In genomic region chr1:65495137-65495536, GRCh38 we compare ENCODE assay signal across 1 cellular context.
TF ChIP-seq lines count a peak whose summit lies in the region.

No MANE protein-coding gene starts in this region.

TF ChIP-seq in SK-N-SH treated with all-trans-retinoic acid at 6 μM for 48 hours, 23 proteins besides CTCF, POLR2A, EP300 and RAD21 (continued from another document):
- TF ChIP-seq PATZ1 (CRISPR knock-in tag; IDR thresholded peaks at IDR 0.05; ENCODE audit: borderline replicate concordance) = no peak
- no peak for TF ChIP-seq ARNTL (CRISPR knock-in tag; IDR thresholded peaks at IDR 0.05; ENCODE audit: borderline replicate concordance, low read depth)
- no peak for TF ChIP-seq ZC3H10 (CRISPR knock-in tag; IDR thresholded peaks at IDR 0.05)
- TF ChIP-seq POU6F1 (CRISPR knock-in tag; IDR thresholded peaks at IDR 0.05; ENCODE audit: borderline replicate concordance, low read depth) = no peak
- TF ChIP-seq ZNF70 (CRISPR knock-in tag; IDR thresholded peaks at IDR 0.05) = no peak
- no peak for TF ChIP-seq OSR1 (CRISPR knock-in tag; IDR thresholded peaks at IDR 0.05)
- no peak for TF ChIP-seq GLIS3 (CRISPR knock-in tag; IDR thresholded peaks at IDR 0.05)
- no peak for TF ChIP-seq TSHZ2 (CRISPR knock-in tag; IDR thresholded peaks at IDR 0.05)
- no peak for TF ChIP-seq ZFP30 (CRISPR knock-in tag; IDR thresholded peaks at IDR 0.05)
